ENCODE assay signal across 1 cellular context in the genomic region with DNA sequence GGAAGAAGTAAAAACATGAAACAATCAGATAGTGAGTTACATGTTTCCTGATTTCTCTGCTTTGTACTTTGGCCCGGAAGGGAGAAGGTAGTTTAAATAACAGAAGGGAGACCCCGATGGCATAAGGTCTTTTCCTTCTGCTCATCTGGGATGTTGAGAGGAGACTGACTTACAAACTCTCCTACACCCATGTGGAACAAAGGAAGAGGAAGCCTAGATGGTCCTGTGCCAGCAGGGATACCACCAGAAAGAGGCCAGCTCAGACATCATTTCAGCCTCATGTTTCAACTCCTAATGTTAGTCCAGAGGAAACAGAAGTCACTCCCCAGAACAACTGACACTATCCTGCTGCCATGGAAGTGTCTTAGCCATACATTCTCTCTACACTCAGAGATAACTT.
A peak's percentile ranks its signal among the peaks of the same experiment; 100 is the strongest.
TF ChIP-seq lines count a peak whose summit lies in the region.

No MANE protein-coding gene starts in this region.

TF ChIP-seq in HepG2, 621 proteins besides CTCF, POLR2A, EP300 and RAD21 (continued from another document):
- TF ChIP-seq, protein P1, sequence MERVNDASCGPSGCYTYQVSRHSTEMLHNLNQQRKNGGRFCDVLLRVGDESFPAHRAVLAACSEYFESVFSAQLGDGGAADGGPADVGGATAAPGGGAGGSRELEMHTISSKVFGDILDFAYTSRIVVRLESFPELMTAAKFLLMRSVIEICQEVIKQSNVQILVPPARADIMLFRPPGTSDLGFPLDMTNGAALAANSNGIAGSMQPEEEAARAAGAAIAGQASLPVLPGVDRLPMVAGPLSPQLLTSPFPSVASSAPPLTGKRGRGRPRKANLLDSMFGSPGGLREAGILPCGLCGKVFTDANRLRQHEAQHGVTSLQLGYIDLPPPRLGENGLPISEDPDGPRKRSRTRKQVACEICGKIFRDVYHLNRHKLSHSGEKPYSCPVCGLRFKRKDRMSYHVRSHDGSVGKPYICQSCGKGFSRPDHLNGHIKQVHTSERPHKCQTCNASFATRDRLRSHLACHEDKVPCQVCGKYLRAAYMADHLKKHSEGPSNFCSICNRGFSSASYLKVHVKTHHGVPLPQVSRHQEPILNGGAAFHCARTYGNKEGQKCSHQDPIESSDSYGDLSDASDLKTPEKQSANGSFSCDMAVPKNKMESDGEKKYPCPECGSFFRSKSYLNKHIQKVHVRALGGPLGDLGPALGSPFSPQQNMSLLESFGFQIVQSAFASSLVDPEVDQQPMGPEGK (CRISPR knock-in tag; IDR thresholded peaks at IDR 0.05), result no peak
- 0 out of 2 replicates have a peak, but pooled peaks have one; percentile 20 for TF ChIP-seq POGZ (CRISPR knock-in tag; IDR thresholded peaks at IDR 0.05)
- TF ChIP-seq ZIK1 (CRISPR knock-in tag; IDR thresholded peaks at IDR 0.05; ENCODE audit: borderline replicate concordance, low read depth), result no peak
